Comparison of ENCODE assay signal across 9 cellular contexts in genomic region chr16:69107311-69107962, GRCh38. TPM values are rescaled to one million over a fixed set of nuclear protein-coding genes. Genes with fewer than 3 reads are reported as not detected.
DNase-seq lines count a peak whose midpoint lies in the region; ATAC-seq, FAIRE-seq and TF ChIP-seq lines count a peak whose summit lies in the region.
"Had no signal": no experiment of that assay in that cellular context is flagged by ENCODE, and none has a peak within 500 bp of the region (broad histone marks: within the 10 kb centered on the region; RNA-seq: fewer than 3 reads in every experiment).

No MANE protein-coding gene starts in this region.

- TF ChIP-seq CTCF in AG09309 (IDR thresholded peaks at IDR 0.05; ENCODE audit: control insufficient read depth, insufficient read depth, low read depth, low read length, missing control alignments) (no peak), endothelial cell of umbilical vein (IDR thresholded peaks at IDR 0.05; ENCODE audit: extremely low read depth in 1 of 2, insufficient read depth in 1 of 2, low read depth in 1 of 2, low read length in 2 of 2) (peak in 1 of 2 donors; percentile 7)

- no peaks in the 10 kb centered on the region for H3K79me2 ChIP-seq in endothelial cell of umbilical vein (ENCODE audit: control insufficient read depth, insufficient read depth, low read length)

- peaks cover 5 to 21% (median 19%) of the 10 kb centered on the region in 5 donors for H3K36me3 Mint-ChIP-seq in naive thymus-derived CD4-positive, alpha-beta T cell

- peaks cover 0 to 3% of the 10 kb centered on the region in 2 experiments for H3K36me3 ChIP-seq in endothelial cell of umbilical vein (ENCODE audit: control insufficient read depth in 2 of 2, extremely low read depth in 1 of 2, insufficient read depth in 2 of 2, low read length in 2 of 2)
- peaks cover 0 to 13% (median 0%) of the 10 kb centered on the region in 3 experiments for H3K36me3 ChIP-seq in naive thymus-derived CD4-positive, alpha-beta T cell (ENCODE audit: control insufficient read depth in 2 of 3, insufficient read depth in 3 of 3, low read length in 3 of 3)

- H3K9me3 Mint-ChIP-seq in naive thymus-derived CD4-positive, alpha-beta T cell, result no peaks in the 10 kb centered on the region

- peak overlapping the region; percentile 50 for H3K4me2 ChIP-seq in endothelial cell of umbilical vein (ENCODE audit: insufficient read depth, low read length)

- FAIRE-seq in endothelial cell of umbilical vein (lab: Jason Lieb, UNC), result peak; percentile 60

- H3K27me3 ChIP-seq in endothelial cell of umbilical vein (ENCODE audit: control insufficient read depth in 2 of 2, insufficient read depth in 2 of 2, low read length in 2 of 2), result no peaks in the 10 kb centered on the region
- H3K27me3 ChIP-seq in naive thymus-derived CD4-positive, alpha-beta T cell (ENCODE audit: control insufficient read depth in 2 of 2, insufficient read depth in 2 of 2, low read length in 2 of 2), result peaks cover 0 to 22% of the 10 kb centered on the region in 2 donors

- TF ChIP-seq POLR2A in endothelial cell of umbilical vein (IDR thresholded peaks at IDR 0.05; ENCODE audit: low read depth, low read length), result no peak

- H3K4me1 Mint-ChIP-seq in naive thymus-derived CD4-positive, alpha-beta T cell, result peaks cover 12 to 26% (median 22%) of the 10 kb centered on the region in 7 donors

- H4K20me1 ChIP-seq in endothelial cell of umbilical vein (replicated peaks; ENCODE audit: control insufficient read depth, extremely low read depth, insufficient read depth, low read length), result no peaks in the 10 kb centered on the region

- H3K4me3 ChIP-seq in AG09309 (ENCODE audit: control insufficient read depth, low read depth, low read length), result peak overlapping the region; percentile 58
- peak overlapping the region in 1 of 3 experiments; percentile 57 for H3K4me3 ChIP-seq in endothelial cell of umbilical vein (replicated peaks in 1 of 3; ENCODE audit: insufficient read depth in 1 of 3, low read depth in 1 of 3, low read length in 3 of 3)
- no peak overlapping the region for H3K4me3 ChIP-seq in naive thymus-derived CD4-positive, alpha-beta T cell (ENCODE audit: low read length)

- ATAC-seq in naive thymus-derived CD4-positive, alpha-beta T cell, result no peak
- ATAC-seq in GM21360 (IDR thresholded peaks at IDR 0.05; ENCODE audit: unreplicated experiment) (no peak), HG02870 (IDR thresholded peaks at IDR 0.05; ENCODE audit: unreplicated experiment) (no peak), HG03196 (IDR thresholded peaks at IDR 0.05; ENCODE audit: unreplicated experiment) (no peak)

- H3K9me3 ChIP-seq in endothelial cell of umbilical vein (replicated peaks; ENCODE audit: control insufficient read depth, insufficient read depth, low read length), result no peaks in the 10 kb centered on the region
- H3K9me3 ChIP-seq in naive thymus-derived CD4-positive, alpha-beta T cell (ENCODE audit: control insufficient read depth in 2 of 3, low read length in 3 of 3), result no peaks in the 10 kb centered on the region

- no peak overlapping the region for H3K9ac ChIP-seq in endothelial cell of umbilical vein (replicated peaks; ENCODE audit: extremely low read depth, insufficient read depth, low read length)

- H2AFZ ChIP-seq in endothelial cell of umbilical vein (ENCODE audit: low read depth, low read length), result no peak overlapping the region

- H3K27ac ChIP-seq in endothelial cell of umbilical vein (ENCODE audit: insufficient read depth, low read depth, low read length), result no peak overlapping the region
- H3K27ac ChIP-seq in naive thymus-derived CD4-positive, alpha-beta T cell (ENCODE audit: low read depth, low read length), result no peak overlapping the region

- CTCF ChIA-PET in endothelial cell of umbilical vein (lab: Charles Lee), result interaction anchor here (1.2 to 2.9 kb wide), 5 partner anchors 10 to 260 kb away, joined by 3 to 13 read pairs (median 7); no protein-coding TSS in a partner anchor
- CTCF ChIA-PET in naive thymus-derived CD4-positive, alpha-beta T cell (lab: Charles Lee), result no interaction called here

- H3K4me1 ChIP-seq in endothelial cell of umbilical vein (ENCODE audit: control insufficient read depth, extremely low read depth, insufficient read depth, low read length), result peaks cover 21% of the 10 kb centered on the region
- H3K4me1 ChIP-seq in naive thymus-derived CD4-positive, alpha-beta T cell (ENCODE audit: control insufficient read depth in 2 of 2, insufficient read depth in 2 of 2, low read length in 2 of 2), result peaks cover 10 to 32% of the 10 kb centered on the region in 2 donors

- peak overlapping the region in 1 of 9 donors; percentile 62 for H3K27ac Mint-ChIP-seq in naive thymus-derived CD4-positive, alpha-beta T cell

- no TSS peak for BruUV-seq in endothelial cell of umbilical vein (replicated peaks; lab: Mats Ljungman, UMichigan)

- intact Hi-C loops in endothelial cell of umbilical vein (cut with micrococcal nuclease), result loop anchor here (5.0 kb wide), 1 partner anchor 115 kb away; no protein-coding TSS in a partner anchor
- intact Hi-C loops in naive thymus-derived CD4-positive, alpha-beta T cell (cut with micrococcal nuclease), result loop anchor here (5.0 kb wide), 1 partner anchor 580 kb away; no protein-coding TSS in a partner anchor

- DNase-seq in AG09309 (ENCODE audit: low read depth) (no peak), NCI-H1092 (lab: John Stamatoyannopoulos, UW) (peak; percentile 33), endothelial cell of umbilical vein (ENCODE audit: low read depth, low spot score) (peak; percentile 22), NCI-H1930 (lab: John Stamatoyannopoulos, UW) (no peak)
- DNase-seq in naive thymus-derived CD4-positive, alpha-beta T cell, result no peak
- DNase-seq: NK-92 treated with Interleukin-12 subunit alpha and Interleukin-12 subunit beta, amount 100 ng/mL, for 24 hours had no signal

- POLR2A ChIA-PET in endothelial cell of umbilical vein (lab: Charles Lee), result interaction anchor here (0.6 kb wide), 1 partner anchor 194 kb away, joined by 7 read pairs; no protein-coding TSS in a partner anchor
- POLR2A ChIA-PET in naive thymus-derived CD4-positive, alpha-beta T cell (lab: Charles Lee), result no interaction called here

- H3K4me3 Mint-ChIP-seq in naive thymus-derived CD4-positive, alpha-beta T cell, result peak overlapping the region; percentile 47 to 89 (median 66)

- peaks cover 30 to 44% (median 41%) of the 10 kb centered on the region in 5 donors for H3K27me3 Mint-ChIP-seq in naive thymus-derived CD4-positive, alpha-beta T cell

- dilution Hi-C loops in endothelial cell of umbilical vein (cut with MboI; ENCODE audit: extremely low pct_ligation_motif_present, low sequenced_read_pairs), result no loop called here

- H3K9me1 ChIP-seq in endothelial cell of umbilical vein (replicated peaks; ENCODE audit: control insufficient read depth, extremely low read depth, insufficient read depth, low read length), result no peaks in the 10 kb centered on the region

TF ChIP-seq in endothelial cell of umbilical vein, 7 proteins besides CTCF, POLR2A, EP300 and RAD21 (continues in another document):
- TF ChIP-seq POLR2AphosphoS5 (IDR thresholded peaks at IDR 0.05; ENCODE audit: insufficient read depth, low read depth, low read length) (no peak), MYC (IDR thresholded peaks at IDR 0.05; ENCODE audit: low read depth, low read length) (no peak), JUN (IDR thresholded peaks at IDR 0.05; ENCODE audit: borderline replicate concordance, insufficient read depth, insufficient read length, low read depth) (no peak), GATA2 (IDR thresholded peaks at IDR 0.05; ENCODE audit: insufficient read depth, insufficient read length, low read depth, low read length) (no peak), EZH2 (IDR thresholded peaks at IDR 0.05; ENCODE audit: borderline replicate concordance, low read depth, low read length, severe bottlenecking) (no peak), FOS (IDR thresholded peaks at IDR 0.05; ENCODE audit: borderline replicate concordance, insufficient read depth, low read length) (no peak)

RNA-seq across cellular contexts. Expression of gene HAS3, which starts 2.0 kb away (rescaled TPM):
- total RNA-seq in endothelial cell of umbilical vein, result 1.8 TPM in 2 replicates
- polyA plus RNA-seq in endothelial cell of umbilical vein, result 1.5 and 2.3 TPM in 2 replicates
- 1.5 TPM in 2 replicates for polyA plus RNA-seq in endothelial cell of umbilical vein (2011; cell fraction: cytosol; rRNA removed)
- polyA plus RNA-seq in endothelial cell of umbilical vein (2011; cell fraction: nucleus; rRNA removed), result 2.8 and 3.3 TPM in 2 replicates
- polyA plus RNA-seq in endothelial cell of umbilical vein (2012), result 3.7 and 4.3 TPM in 2 replicates
- 3.4 and 5.0 TPM in 2 replicates for polyA minus RNA-seq in endothelial cell of umbilical vein
- polyA minus RNA-seq in endothelial cell of umbilical vein (2011; cell fraction: cytosol; rRNA and poly(A)+ RNA removed), result 1.6 TPM
- 1.8 TPM in 2 replicates for polyA minus RNA-seq in endothelial cell of umbilical vein (2011; cell fraction: nucleus; rRNA and poly(A)+ RNA removed)
- total RNA-seq in naive thymus-derived CD4-positive, alpha-beta T cell, result 1 to 10 TPM in 4 of 5 experiments, under 1 TPM in 1; 0.73 to 4.2 (median 2.9) TPM
- polyA plus RNA-seq in naive thymus-derived CD4-positive, alpha-beta T cell, result under 1 TPM in 1 of 2 donors, not detected in 1; 0.24 TPM

RNA-seq across cellular contexts. Expression of gene CHTF8, which starts 25.0 kb away (rescaled TPM):
- 131 and 139 TPM in 2 replicates for total RNA-seq in endothelial cell of umbilical vein
- polyA plus RNA-seq in endothelial cell of umbilical vein, result 118 and 128 TPM in 2 replicates
- polyA plus RNA-seq in endothelial cell of umbilical vein (2011; cell fraction: cytosol; rRNA removed), result 127 and 133 TPM in 2 replicates
- polyA plus RNA-seq in endothelial cell of umbilical vein (2011; cell fraction: nucleus; rRNA removed), result 63.8 and 68.0 TPM in 2 replicates
- 89.0 and 122 TPM in 2 replicates for polyA plus RNA-seq in endothelial cell of umbilical vein (2012)
- polyA minus RNA-seq in endothelial cell of umbilical vein, result 152 and 153 TPM in 2 replicates
- 99.5 TPM for polyA minus RNA-seq in endothelial cell of umbilical vein (2011; cell fraction: cytosol; rRNA and poly(A)+ RNA removed)
- 38.2 and 38.7 TPM in 2 replicates for polyA minus RNA-seq in endothelial cell of umbilical vein (2011; cell fraction: nucleus; rRNA and poly(A)+ RNA removed)
- 100 to 1,000 TPM in 3 of 5 experiments, 10 to 100 TPM in 2; 53.3 to 142 (median 133) TPM for total RNA-seq in naive thymus-derived CD4-positive, alpha-beta T cell
- 100 to 1,000 TPM; 178 to 210 TPM for polyA plus RNA-seq in naive thymus-derived CD4-positive, alpha-beta T cell

RNA-seq across cellular contexts. Expression of gene UTP4, which starts 25.0 kb away (rescaled TPM):
- total RNA-seq in endothelial cell of umbilical vein, result 56.1 and 60.2 TPM in 2 replicates
- polyA plus RNA-seq in endothelial cell of umbilical vein, result 59.5 and 67.2 TPM in 2 replicates
- polyA plus RNA-seq in endothelial cell of umbilical vein (2011; cell fraction: cytosol; rRNA removed), result 52.8 and 58.9 TPM in 2 replicates
- 66.5 and 81.0 TPM in 2 replicates for polyA plus RNA-seq in endothelial cell of umbilical vein (2011; cell fraction: nucleus; rRNA removed)
- polyA plus RNA-seq in endothelial cell of umbilical vein (2012), result 61.6 and 78.5 TPM in 2 replicates
- polyA minus RNA-seq in endothelial cell of umbilical vein, result 108 and 115 TPM in 2 replicates
- 61.8 TPM for polyA minus RNA-seq in endothelial cell of umbilical vein (2011; cell fraction: cytosol; rRNA and poly(A)+ RNA removed)
- polyA minus RNA-seq in endothelial cell of umbilical vein (2011; cell fraction: nucleus; rRNA and poly(A)+ RNA removed), result 30.3 and 44.3 TPM in 2 replicates
- 10 to 100 TPM; 31.9 to 56.5 (median 35.1) TPM for total RNA-seq in naive thymus-derived CD4-positive, alpha-beta T cell
- polyA plus RNA-seq in naive thymus-derived CD4-positive, alpha-beta T cell, result 10 to 100 TPM; 61.1 to 82.0 TPM

Comparison
In these comparisons a context has a peak if more than half of its experiments do, and no peak if none do; other contexts are left out.
1. DNase-seq: peak in NCI-H1092 (single experiment) and endothelial cell of umbilical vein (single experiment); none in AG09309 (single experiment), naive thymus-derived CD4-positive, alpha-beta T cell (0 of 9) and NCI-H1930 (0 of 2).